In the genomic region with DNA sequence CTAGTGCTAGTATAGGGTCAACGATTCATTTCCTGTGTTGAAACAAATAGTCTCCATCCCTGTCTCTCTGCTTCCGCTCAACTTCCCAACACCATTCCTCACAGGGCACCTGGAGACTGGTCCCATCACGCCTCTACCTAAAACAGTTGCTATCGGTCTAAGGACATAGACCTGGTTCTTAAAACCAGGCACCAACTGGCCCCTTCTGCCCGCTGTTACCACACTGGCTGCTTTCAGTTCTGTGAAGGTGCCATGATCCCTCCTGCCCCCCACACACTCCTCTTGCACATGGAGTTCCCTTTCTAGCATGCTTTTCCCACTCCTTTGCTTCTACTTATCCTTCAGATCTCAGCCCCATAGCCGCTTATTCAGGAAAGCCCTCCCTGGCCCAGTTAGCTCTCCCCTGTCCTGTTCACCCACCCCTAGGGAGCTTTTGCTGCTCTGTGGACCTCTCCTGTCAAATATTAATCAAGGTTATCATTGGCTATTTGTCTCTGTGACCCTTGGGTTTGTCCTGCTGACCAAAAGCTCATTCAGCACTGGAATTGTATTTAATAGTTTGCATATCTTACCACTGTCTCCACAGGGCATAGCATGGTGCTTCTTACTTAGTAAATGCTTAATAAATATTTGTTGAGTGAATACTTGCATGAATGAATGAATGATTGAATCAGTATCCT, we compare ENCODE assay signal across 25 cellular contexts. TPM values are rescaled to one million over a fixed set of nuclear protein-coding genes. Genes with fewer than 3 reads are reported as not detected.
"Had no signal": no experiment of that assay in that cellular context is flagged by ENCODE, and none has a peak within 500 bp of the region (broad histone marks: within the 10 kb centered on the region; RNA-seq: fewer than 3 reads in every experiment).

No MANE protein-coding gene starts in this region.

- DNase-seq: colonic mucosa; endodermal cell; heart right ventricle; hypothalamus; kidney glomerular epithelial cell; mucosa of descending colon; natural killer cell; posterior cingulate gyrus; sigmoid colon; small intestine; stimulated activated CD4-positive, alpha-beta T cell treated with anti-CD3 and anti-CD28 coated beads, Interleukin-12 subunit alpha, Interleukin-12 subunit beta, amount 100 ng/mL, for 4 hours; stimulated activated naive CD4-positive, alpha-beta T cell; stomach; substantia nigra; transverse colon had no signal

- H3K27me3 ChIP-seq: colonic mucosa, sigmoid colon, transverse colon had no signal

- H3K36me3 Mint-ChIP-seq: natural killer cell had no signal

- H3K4me1 ChIP-seq: colonic mucosa, heart right ventricle, sigmoid colon, stomach, transverse colon had no signal

- ATAC-seq: heart right ventricle, mucosa of descending colon, natural killer cell had no signal

- H3K4me3 ChIP-seq: colonic mucosa, heart right ventricle, mucosa of descending colon, sigmoid colon, stomach, thoracic aorta, transverse colon had no signal

- H3K4me1 Mint-ChIP-seq: endodermal cell, natural killer cell, neural crest cell had no signal

- H3K9me3 ChIP-seq: colonic mucosa, heart right ventricle, mucosa of descending colon, sigmoid colon, stomach, thoracic aorta, transverse colon had no signal

- H3K27ac ChIP-seq: colonic mucosa, heart right ventricle, sigmoid colon, stomach, thoracic aorta, transverse colon had no signal

- H3K36me3 ChIP-seq: colonic mucosa, heart right ventricle, sigmoid colon, stomach, thoracic aorta, transverse colon had no signal

- H3K27ac Mint-ChIP-seq: endodermal cell, natural killer cell had no signal

- H3K4me3 Mint-ChIP-seq: endodermal cell, natural killer cell, neural crest cell had no signal

RNA-seq across cellular contexts. Expression of a gene that starts 11.9 kb away (rescaled TPM):
- total RNA-seq: colonic mucosa, dermis blood vessel endothelial cell, endodermal cell, endothelial cell of umbilical vein, frontal cortex, heart right ventricle, liver, mucosa of descending colon, natural killer cell, neural crest cell, osteocyte, pulmonary artery endothelial cell, sigmoid colon, stomach, transverse colon, ureter had no signal
- polyA plus RNA-seq: endothelial cell of umbilical vein, heart right ventricle, liver, sigmoid colon, small intestine had no signal

RNA-seq across cellular contexts. Expression of a gene that starts 29.0 kb away (rescaled TPM):
- total RNA-seq: colonic mucosa, dermis blood vessel endothelial cell, endodermal cell, endothelial cell of umbilical vein, frontal cortex, heart right ventricle, liver, mucosa of descending colon, natural killer cell, neural crest cell, osteocyte, pulmonary artery endothelial cell, sigmoid colon, stomach, thoracic aorta, transverse colon, ureter had no signal
- polyA plus RNA-seq: endothelial cell of umbilical vein, esophagus, heart right ventricle, liver, sigmoid colon, small intestine, stomach had no signal

RNA-seq across cellular contexts. Expression of a gene that starts 37.9 kb away (rescaled TPM):
- total RNA-seq: colonic mucosa, dermis blood vessel endothelial cell, endodermal cell, endothelial cell of umbilical vein, frontal cortex, heart right ventricle, liver, mucosa of descending colon, natural killer cell, neural crest cell, osteocyte, pulmonary artery endothelial cell, sigmoid colon, stomach, thoracic aorta, transverse colon, ureter had no signal
- polyA plus RNA-seq: endothelial cell of umbilical vein, esophagus, heart right ventricle, liver, sigmoid colon, small intestine, stomach had no signal

RNA-seq across cellular contexts. Expression of a gene that starts 40.2 kb away (rescaled TPM):
- total RNA-seq: colonic mucosa, dermis blood vessel endothelial cell, endodermal cell, endothelial cell of umbilical vein, frontal cortex, heart right ventricle, liver, mucosa of descending colon, natural killer cell, neural crest cell, osteocyte, pulmonary artery endothelial cell, sigmoid colon, stomach, thoracic aorta, transverse colon, ureter had no signal
- polyA plus RNA-seq: endothelial cell of umbilical vein, heart right ventricle, liver, sigmoid colon, small intestine, stomach had no signal

RNA-seq across cellular contexts. Expression of a gene that starts 47.8 kb away (rescaled TPM):
- total RNA-seq: colonic mucosa, dermis blood vessel endothelial cell, endodermal cell, endothelial cell of umbilical vein, frontal cortex, heart right ventricle, liver, mucosa of descending colon, natural killer cell, neural crest cell, osteocyte, pulmonary artery endothelial cell, sigmoid colon, stomach, thoracic aorta, transverse colon, ureter had no signal
- polyA plus RNA-seq: endothelial cell of umbilical vein, esophagus, heart right ventricle, liver, sigmoid colon, stomach had no signal
